31 cellular contexts compared by ENCODE assay signal in genomic region chr10:30823651-30824050, GRCh38.
"Had no signal": no experiment of that assay in that cellular context is flagged by ENCODE, and none has a peak within 500 bp of the region (broad histone marks: within the 10 kb centered on the region; RNA-seq: fewer than 3 reads in every experiment).

No MANE protein-coding gene starts in this region.

- H3K36me3 ChIP-seq: ascending aorta, breast epithelium, cardiac muscle cell, esophagus muscularis mucosa, gastrocnemius medialis, heart right ventricle, WERI-Rb-1 had no signal

- H3K4me1 ChIP-seq: breast epithelium, foreskin keratinocyte had no signal

- ATAC-seq: activated CD4-positive, CD25-positive, alpha-beta regulatory T cell treated with anti-CD3 and anti-CD28 coated beads, Interleukin-2, amount 50 U/mL, for 24 hours; activated CD8-positive, alpha-beta T cell treated with anti-CD3 and anti-CD28 coated beads for 36 hours; activated naive CD4-positive, alpha-beta T cell treated with anti-CD3 and anti-CD28 coated beads, Interleukin-2, amount 50 U/mL, for 72 hours; activated T-cell treated with anti-CD3 and anti-CD28 coated beads, Interleukin-2, amount 50 U/mL, for 4 hours; activated T-helper 17 cell treated with anti-CD3 and anti-CD28 coated beads, Interleukin-2, amount 50 U/mL, for 72 hours; effector memory CD8-positive, alpha-beta T cell; foreskin keratinocyte; gastrocnemius medialis; heart right ventricle; T-cell; T-helper 17 cell had no signal

- H3K27me3 ChIP-seq: ascending aorta, cardiac muscle cell, esophagus muscularis mucosa, heart right ventricle had no signal

- H3K4me3 ChIP-seq: ascending aorta, breast epithelium, cardiac muscle cell, esophagus muscularis mucosa, gastrocnemius medialis, heart right ventricle had no signal

- H3K27ac ChIP-seq: ascending aorta, breast epithelium, esophagus muscularis mucosa, foreskin keratinocyte, gastrocnemius medialis, heart right ventricle, WERI-Rb-1 had no signal

- H3K9me3 ChIP-seq: ascending aorta, breast epithelium, esophagus muscularis mucosa, gastrocnemius medialis, heart right ventricle had no signal

- DNase-seq: activated B cell treated with CpG ODN at 0.5 μM for 24 hours; activated CD4-positive, alpha-beta T cell treated with anti-CD3 and anti-CD28 coated beads for 48 hours; activated CD4-positive, alpha-beta T cell treated with anti-CD3 and anti-CD28 coated beads, Interleukin-2, amount 50 U/mL, for 1 hour; activated CD4-positive, alpha-beta T cell treated with anti-CD3 and anti-CD28 coated beads, Interleukin-2, amount 50 U/mL, for 48 hours; activated CD8-positive, alpha-beta memory T cell treated with anti-CD3 and anti-CD28 coated beads for 24 hours; activated CD8-positive, alpha-beta T cell treated with anti-CD3 and anti-CD28 coated beads for 36 hours; activated gamma-delta T cell; activated naive CD4-positive, alpha-beta T cell; activated naive CD4-positive, alpha-beta T cell treated with anti-CD3 and anti-CD28 coated beads, Interleukin-2, amount 10 ng/mL, durations not matched to agents 7 days and 5 days; activated naive CD8-positive, alpha-beta T cell treated with anti-CD3 and anti-CD28 coated beads, Interleukin-2, amount 10 ng/mL, durations not matched to agents 7 days and 5 days; activated T-cell treated with anti-CD3 and anti-CD28 coated beads, Interleukin-2, amount 50 U/mL, for 4 hours; cortex of kidney; dermis blood vessel endothelial cell; effector CD4-positive, alpha-beta T cell; effector memory CD8-positive, alpha-beta T cell; erythroblast; foreskin keratinocyte; gastrocnemius medialis; glutamatergic neuron; heart right ventricle; T-cell; T-helper 17 cell; T1000; WERI-Rb-1 had no signal
